ENCODE assay signal across 10 cellular contexts in genomic region chr6:139580592-139581484, GRCh38.
DNase-seq lines count a peak whose midpoint lies in the region; ATAC-seq lines count a peak whose summit lies in the region.
"Had no signal": no experiment of that assay in that cellular context is flagged by ENCODE, and none has a peak within 500 bp of the region (broad histone marks: within the 10 kb centered on the region; RNA-seq: fewer than 3 reads in every experiment).

No MANE protein-coding gene starts in this region.

- ATAC-seq in activated T-cell treated with anti-CD3 and anti-CD28 coated beads, Interleukin-2, amount 50 U/mL, for 4 hours, result peak; percentile 79 to 94
- ATAC-seq in HG02610 (IDR thresholded peaks at IDR 0.05; ENCODE audit: unreplicated experiment), result peak; percentile 84
- peak; percentile 94 for ATAC-seq in HG03565 (IDR thresholded peaks at IDR 0.05; ENCODE audit: unreplicated experiment)
- peak; percentile 91 for ATAC-seq in stimulated activated naive CD8-positive, alpha-beta T cell treated with anti-CD3 and anti-CD28 coated beads, Interleukin-15, amount 100 ng/mL, for 72 hours
- no peak for ATAC-seq in left lobe of liver
- ATAC-seq: naive thymus-derived CD4-positive, alpha-beta T cell had no signal

- no peaks in the 10 kb centered on the region for H3K9me3 Mint-ChIP-seq in activated T-cell treated with anti-CD3 and anti-CD28 coated beads, Interleukin-2, amount 50 U/mL, for 4 hours
- no peaks in the 10 kb centered on the region for H3K9me3 Mint-ChIP-seq in stimulated activated naive CD8-positive, alpha-beta T cell treated with anti-CD3 and anti-CD28 coated beads, Interleukin-15, amount 100 ng/mL, for 72 hours

- H3K4me1 Mint-ChIP-seq in activated T-cell treated with anti-CD3 and anti-CD28 coated beads, Interleukin-2, amount 50 U/mL, for 4 hours (ENCODE audit: low read depth), result peaks cover 14% of the 10 kb centered on the region
- H3K4me1 Mint-ChIP-seq in stimulated activated naive CD8-positive, alpha-beta T cell treated with anti-CD3 and anti-CD28 coated beads, Interleukin-15, amount 100 ng/mL, for 72 hours, result peaks cover 15% of the 10 kb centered on the region

- H3K27me3 Mint-ChIP-seq in activated T-cell treated with anti-CD3 and anti-CD28 coated beads, Interleukin-2, amount 50 U/mL, for 4 hours (ENCODE audit: low read depth), result peaks cover 4% of the 10 kb centered on the region
- H3K27me3 Mint-ChIP-seq in stimulated activated naive CD8-positive, alpha-beta T cell treated with anti-CD3 and anti-CD28 coated beads, Interleukin-15, amount 100 ng/mL, for 72 hours, result peaks cover 16% of the 10 kb centered on the region

- no peak for DNase-seq in activated T-cell treated with anti-CD3 and anti-CD28 coated beads, Interleukin-2, amount 50 U/mL, for 4 hours
- no peak for DNase-seq in activated T-cell treated with anti-CD3 and anti-CD28 coated beads, Interleukin-2, amount 50 U/mL, for 1 hour
- no peak for DNase-seq in stimulated activated naive CD8-positive, alpha-beta T cell treated with anti-CD3 and anti-CD28 coated beads, Interleukin-15, amount 100 ng/mL, for 72 hours
- no peak for DNase-seq in left lobe of liver (ENCODE audit: low spot score)
- no peak for DNase-seq in stimulated activated naive CD4-positive, alpha-beta T cell treated with Interleukin-2 at 50 U/mL for 16 hours (lab: John Stamatoyannopoulos, UW)
- no peak for DNase-seq in NCI-H524 treated with DMSO at 0.1 percent for 48 hours (lab: John Stamatoyannopoulos, UW)
- DNase-seq: naive thymus-derived CD4-positive, alpha-beta T cell; Peyer's patch had no signal

- no peak overlapping the region for H3K4me3 Mint-ChIP-seq in activated T-cell treated with anti-CD3 and anti-CD28 coated beads, Interleukin-2, amount 50 U/mL, for 4 hours
- peak overlapping the region; percentile 2 to 24 for H3K4me3 Mint-ChIP-seq in stimulated activated naive CD8-positive, alpha-beta T cell treated with anti-CD3 and anti-CD28 coated beads, Interleukin-15, amount 100 ng/mL, for 72 hours

- no peaks in the 10 kb centered on the region for H3K36me3 Mint-ChIP-seq in activated T-cell treated with anti-CD3 and anti-CD28 coated beads, Interleukin-2, amount 50 U/mL, for 4 hours (ENCODE audit: insufficient read depth)

- no peak overlapping the region for H3K27ac Mint-ChIP-seq in stimulated activated naive CD8-positive, alpha-beta T cell treated with anti-CD3 and anti-CD28 coated beads, Interleukin-15, amount 100 ng/mL, for 72 hours
